Comparison of ENCODE assay signal across 24 cellular contexts in genomic region chr13:105033999-105034398, GRCh38.
"Had no signal": no experiment of that assay in that cellular context is flagged by ENCODE, and none has a peak within 500 bp of the region (broad histone marks: within the 10 kb centered on the region; RNA-seq: fewer than 3 reads in every experiment).

No MANE protein-coding gene starts in this region.

- H3K27me3 Mint-ChIP-seq: dendritic cell treated with granulocyte-macrophage colony-stimulating factor and Interleukin-4, amounts not matched to agents 40 ng/mL and 50 ng/mL, for 4 days; effector memory CD8-positive, alpha-beta T cell; naive B cell; stimulated activated memory B cell treated with anti-CD40 and anti-IgM and Interleukin-4, amounts not matched to agents 10 μg/mL and 1 μg/mL and 100 μg/mL, for 72 hours; stimulated activated naive CD8-positive, alpha-beta T cell treated with anti-CD3 and anti-CD28 coated beads, Interleukin-15, Interleukin-2, amounts not matched to agents 100 ng/mL and 50 ng/mL, for 24 hours had no signal

- ATAC-seq: effector memory CD8-positive, alpha-beta T cell; gastroesophageal sphincter; left colon; left ventricle myocardium superior; pancreas; right cardiac atrium; stimulated activated memory B cell treated with anti-CD40 and anti-IgM and Interleukin-4, amounts not matched to agents 10 μg/mL and 1 μg/mL and 100 μg/mL, for 72 hours had no signal

- H3K36me3 ChIP-seq: esophagus squamous epithelium, gastroesophageal sphincter, pancreas, tibial artery, upper lobe of left lung, uterus had no signal

- H3K4me1 ChIP-seq: esophagus squamous epithelium, gastroesophageal sphincter, pancreas, tibial artery, upper lobe of left lung, uterus had no signal

- H3K4me1 Mint-ChIP-seq: naive B cell; nephron; stimulated activated memory B cell treated with anti-CD40 and anti-IgM and Interleukin-4, amounts not matched to agents 10 μg/mL and 1 μg/mL and 100 μg/mL, for 72 hours had no signal

- H3K4me2 ChIP-seq: smooth muscle cell had no signal

- DNase-seq: effector memory CD8-positive, alpha-beta T cell; esophagus squamous epithelium; foreskin fibroblast; glutamatergic neuron; left colon; left ventricle myocardium superior; mesenchymal stem cell; naive B cell; occipital lobe; pancreas; right cardiac atrium; stimulated activated CD4-positive, alpha-beta T cell treated with anti-CD3 and anti-CD28 coated beads, Interleukin-2, amount 100 ng/mL, for 48 hours; stimulated activated CD8-positive, alpha-beta memory T cell treated with anti-CD3 and anti-CD28 coated beads, Interleukin-4, amount 100 ng/mL, for 48 hours; tibial artery; upper lobe of left lung; uterus had no signal

- H3K4me3 ChIP-seq: esophagus squamous epithelium, gastroesophageal sphincter, lung, pancreas, smooth muscle cell, tibial artery, upper lobe of left lung, uterus had no signal

- H3K27ac ChIP-seq: esophagus squamous epithelium, gastroesophageal sphincter, pancreas, tibial artery, upper lobe of left lung, uterus had no signal

- H3K9me3 ChIP-seq: esophagus squamous epithelium, gastroesophageal sphincter, pancreas, tibial artery, upper lobe of left lung, uterus had no signal

- H3K9me3 Mint-ChIP-seq: dendritic cell treated with granulocyte-macrophage colony-stimulating factor and Interleukin-4, amounts not matched to agents 40 ng/mL and 50 ng/mL, for 4 days; nephron; stimulated activated memory B cell treated with anti-CD40 and anti-IgM and Interleukin-4, amounts not matched to agents 10 μg/mL and 1 μg/mL and 100 μg/mL, for 72 hours; stimulated activated naive CD8-positive, alpha-beta T cell treated with anti-CD3 and anti-CD28 coated beads, Interleukin-15, Interleukin-2, amounts not matched to agents 100 ng/mL and 50 ng/mL, for 24 hours had no signal

- H3K36me3 Mint-ChIP-seq: naive B cell; stimulated activated memory B cell treated with anti-CD40 and anti-IgM and Interleukin-4, amounts not matched to agents 10 μg/mL and 1 μg/mL and 100 μg/mL, for 72 hours had no signal

- H3K27ac Mint-ChIP-seq: dendritic cell treated with granulocyte-macrophage colony-stimulating factor and Interleukin-4, amounts not matched to agents 40 ng/mL and 50 ng/mL, for 4 days; effector memory CD8-positive, alpha-beta T cell; naive B cell; nephron; progenitor cell of endocrine pancreas; stimulated activated memory B cell treated with anti-CD40 and anti-IgM and Interleukin-4, amounts not matched to agents 10 μg/mL and 1 μg/mL and 100 μg/mL, for 72 hours; stimulated activated naive CD8-positive, alpha-beta T cell treated with anti-CD3 and anti-CD28 coated beads, Interleukin-15, Interleukin-2, amounts not matched to agents 100 ng/mL and 50 ng/mL, for 24 hours had no signal

- FAIRE-seq: pancreas had no signal

- H3K27me3 ChIP-seq: esophagus squamous epithelium, gastroesophageal sphincter, pancreas, tibial artery, upper lobe of left lung, uterus had no signal

- H3K4me3 Mint-ChIP-seq: dendritic cell treated with granulocyte-macrophage colony-stimulating factor and Interleukin-4, amounts not matched to agents 40 ng/mL and 50 ng/mL, for 4 days; effector memory CD8-positive, alpha-beta T cell; naive B cell; nephron; stimulated activated memory B cell treated with anti-CD40 and anti-IgM and Interleukin-4, amounts not matched to agents 10 μg/mL and 1 μg/mL and 100 μg/mL, for 72 hours; stimulated activated naive CD8-positive, alpha-beta T cell treated with anti-CD3 and anti-CD28 coated beads, Interleukin-15, Interleukin-2, amounts not matched to agents 100 ng/mL and 50 ng/mL, for 24 hours had no signal
